Comparison of ENCODE assay signal across 19 cellular contexts in the genomic region with DNA sequence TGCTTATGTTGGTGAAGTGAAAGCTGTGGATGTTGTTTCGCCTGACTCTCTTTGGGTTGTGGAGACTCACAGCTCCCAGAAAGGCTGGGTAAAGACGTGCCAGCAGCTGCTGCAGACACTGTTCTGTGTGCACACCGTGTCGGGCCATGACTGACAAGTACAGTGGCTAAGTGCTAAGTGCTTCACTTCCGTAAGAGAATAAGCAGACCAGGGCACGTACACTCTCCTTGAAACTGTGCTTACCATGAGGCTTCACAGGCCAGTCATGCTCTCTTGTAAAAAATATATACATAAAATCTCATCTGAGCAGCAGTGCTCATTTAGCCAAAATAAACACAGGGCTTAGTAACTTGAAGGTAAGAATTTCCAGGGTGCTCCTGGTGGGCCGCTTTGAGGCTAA.
DNase-seq lines count a peak whose midpoint lies in the region; ATAC-seq and TF ChIP-seq lines count a peak whose summit lies in the region.
"Had no signal": no experiment of that assay in that cellular context is flagged by ENCODE, and none has a peak within 500 bp of the region (broad histone marks: within the 10 kb centered on the region; RNA-seq: fewer than 3 reads in every experiment).

No MANE protein-coding gene starts in this region.

- TF ChIP-seq CTCF in colonic mucosa (IDR thresholded peaks at IDR 0.05) (no peak), lung (IDR thresholded peaks at IDR 0.05; ENCODE audit: control extremely low read depth, extremely low read depth) (no peak), upper lobe of left lung (IDR thresholded peaks at IDR 0.05) (no peak)

- peak in 2 of 3 experiments; percentile 33 to 83 for DNase-seq in NCI-H1417 (lab: John Stamatoyannopoulos, UW)
- DNase-seq in NCI-H1417 treated with DMSO at 0.1 percent for 48 hours (lab: John Stamatoyannopoulos, UW): no peak
- no peak for DNase-seq in colonic mucosa
- DNase-seq in lung (ENCODE audit: low spot score): no peak
- DNase-seq in upper lobe of left lung: no peak
- DNase-seq in NOMO-1 (lab: John Stamatoyannopoulos, UW; ENCODE audit: unreplicated experiment in 2 of 2): no peak
- no peak for DNase-seq in HK-2 (ENCODE audit: unreplicated experiment)
- DNase-seq: activated CD4-positive, alpha-beta T cell treated with anti-CD3 and anti-CD28 coated beads, Interleukin-2, amount 50 U/mL, for 1 hour; activated naive CD4-positive, alpha-beta T cell treated with anti-CD3 and anti-CD28 coated beads, Interleukin-2, amount 50 U/mL, for 16 hours; activated T-cell treated with anti-CD3 and anti-CD28 coated beads for 4 hours; CD4-positive, CD25-positive, alpha-beta regulatory T cell; cortex of kidney; mesendoderm; NCI-H2171; NK-92 treated with Interleukin-12 subunit alpha and Interleukin-12 subunit beta, amount 100 ng/mL, for 24 hours; stimulated activated CD4-positive, alpha-beta T cell treated with anti-CD3 and anti-CD28 coated beads, Interleukin-4, amount 100 ng/mL, for 4 hours had no signal

- H3K4me3 ChIP-seq in colonic mucosa (no peak overlapping the region), lung (no peak overlapping the region), upper lobe of left lung (no peak overlapping the region)
- H3K4me3 ChIP-seq: skin epidermis had no signal

- ATAC-seq in lung (ENCODE audit: insufficient read depth, low FRiP score) (peak; percentile 10), upper lobe of left lung (ENCODE audit: low FRiP score in 2 of 2) (no peak), GM18858 (IDR thresholded peaks at IDR 0.05; ENCODE audit: unreplicated experiment) (no peak)

- 77 to 87% methylated on average over 7 of the region's 7 CpGs for WGBS in lung, 2 donors
- 75 to 83% methylated on average over 6 to 7 of the region's 7 CpGs for whole genome bisulfite sequencing in upper lobe of left lung, 2 donors

- H3K27me3 ChIP-seq in colonic mucosa (no peaks in the 10 kb centered on the region), lung (ENCODE audit: control insufficient read depth, insufficient read depth) (no peaks in the 10 kb centered on the region), upper lobe of left lung (no peaks in the 10 kb centered on the region)

- H3K36me3 ChIP-seq in colonic mucosa: no peaks in the 10 kb centered on the region
- H3K36me3 ChIP-seq in lung (ENCODE audit: control insufficient read depth in 2 of 2, insufficient read depth in 2 of 2, low read length in 2 of 2): peaks cover 0 to 17% of the 10 kb centered on the region in 2 donors
- H3K36me3 ChIP-seq in upper lobe of left lung: peaks cover 0 to 10% (median 3%) of the 10 kb centered on the region in 4 donors
- H3K36me3 ChIP-seq: neutrophil had no signal

- no peaks in the 10 kb centered on the region for H3K9me3 ChIP-seq in colonic mucosa
- H3K9me3 ChIP-seq in lung (ENCODE audit: control insufficient read depth in 2 of 2, insufficient read depth in 1 of 2, low read length in 1 of 2): no peaks in the 10 kb centered on the region
- no peaks in the 10 kb centered on the region for H3K9me3 ChIP-seq in upper lobe of left lung
- H3K9me3 ChIP-seq: neutrophil had no signal

- no peak overlapping the region for H3K9ac ChIP-seq in colonic mucosa (ENCODE audit: low read depth in 2 of 2, low read length in 2 of 2)

- intact Hi-C loops in colonic mucosa (cut with DNase I): loop anchor here (5.0 to 10.0 kb wide), 2 partner anchors 119 to 156 kb away; no protein-coding TSS in a partner anchor

- peaks cover 7% of the 10 kb centered on the region for H3K4me1 ChIP-seq in colonic mucosa
- H3K4me1 ChIP-seq in lung (ENCODE audit: control insufficient read depth in 2 of 2, insufficient read depth in 2 of 2, low read length in 2 of 2): peaks cover 0 to 10% of the 10 kb centered on the region in 2 donors
- peaks cover 19 to 62% (median 47%) of the 10 kb centered on the region in 4 donors for H3K4me1 ChIP-seq in upper lobe of left lung

- H3K27ac ChIP-seq in colonic mucosa (peak overlapping the region; percentile 47), lung (ENCODE audit: low read depth in 1 of 2, low read length in 1 of 2) (peak overlapping the region in 1 of 2 donors; percentile 57), upper lobe of left lung (peak overlapping the region in 3 of 4 donors; percentile 12 to 62 (median 16))
- H3K27ac ChIP-seq: neutrophil, skin epidermis had no signal

- TF ChIP-seq EP300 in upper lobe of left lung (IDR thresholded peaks at IDR 0.05): no peak

- TF ChIP-seq POLR2A in upper lobe of left lung (IDR thresholded peaks at IDR 0.05): no peak

Comparison
In these comparisons a context has a peak if more than half of its experiments do, and no peak if none do; other contexts are left out.
1. DNase-seq: peak in NCI-H1417 (2 of 3); none in NCI-H1417 treated with DMSO at 0.1 percent for 48 hours (single experiment), colonic mucosa (single experiment), lung (single experiment), upper lobe of left lung (0 of 2), NOMO-1 (0 of 2) and HK-2 (single experiment).